1 cellular context compared by ENCODE assay signal in genomic region chr6:169212897-169213813, GRCh38.
TF ChIP-seq lines count a peak whose summit lies in the region.

No MANE protein-coding gene starts in this region.

TF ChIP-seq in K562, 482 proteins besides CTCF, POLR2A, EP300 and RAD21 (continued from another document):
- TF ChIP-seq ZBTB40 (IDR thresholded peaks at IDR 0.05) (0 out of 2 replicates have a peak, but pooled peaks have one; percentile 47), ZBTB40 (CRISPR knock-in tag; IDR thresholded peaks at IDR 0.05) (no peak), NFYB (IDR thresholded peaks at IDR 0.05; ENCODE audit: extremely low read depth, insufficient read length) (no peak), NR2C2 (CRISPR knock-in tag; IDR thresholded peaks at IDR 0.05) (no peak), NR2C2 (tag; IDR thresholded peaks at IDR 0.05) (peak; percentile 86)
- TF ChIP-seq, protein P1, sequence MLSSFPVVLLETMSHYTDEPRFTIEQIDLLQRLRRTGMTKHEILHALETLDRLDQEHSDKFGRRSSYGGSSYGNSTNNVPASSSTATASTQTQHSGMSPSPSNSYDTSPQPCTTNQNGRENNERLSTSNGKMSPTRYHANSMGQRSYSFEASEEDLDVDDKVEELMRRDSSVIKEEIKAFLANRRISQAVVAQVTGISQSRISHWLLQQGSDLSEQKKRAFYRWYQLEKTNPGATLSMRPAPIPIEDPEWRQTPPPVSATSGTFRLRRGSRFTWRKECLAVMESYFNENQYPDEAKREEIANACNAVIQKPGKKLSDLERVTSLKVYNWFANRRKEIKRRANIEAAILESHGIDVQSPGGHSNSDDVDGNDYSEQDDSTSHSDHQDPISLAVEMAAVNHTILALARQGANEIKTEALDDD (IDR thresholded peaks at IDR 0.05) = no peak
